11 cellular contexts compared by ENCODE assay signal in the genomic region with DNA sequence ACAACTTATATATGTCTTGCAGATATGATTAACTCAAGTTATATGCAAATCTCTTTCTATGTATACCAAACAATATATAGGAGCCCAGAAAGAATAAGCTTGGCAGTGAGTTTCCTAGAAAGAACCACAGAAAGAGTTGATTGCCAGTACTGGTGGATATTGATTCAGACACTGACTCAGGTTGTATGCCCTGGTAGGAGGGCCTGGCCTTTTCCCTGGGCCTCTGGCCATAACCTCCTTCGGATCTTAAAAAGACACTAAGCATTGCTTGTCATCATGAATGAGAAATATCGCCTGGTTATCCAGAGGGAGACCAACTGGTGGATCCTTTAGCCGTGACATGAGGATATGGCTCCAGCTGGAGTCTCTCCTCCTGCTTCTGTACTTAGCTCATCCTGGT.
"Had no signal": no experiment of that assay in that cellular context is flagged by ENCODE, and none has a peak within 500 bp of the region (broad histone marks: within the 10 kb centered on the region; RNA-seq: fewer than 3 reads in every experiment).

No MANE protein-coding gene starts in this region.

- H3K9me3 Mint-ChIP-seq: activated naive CD8-positive, alpha-beta T cell treated with anti-CD3 and anti-CD28 coated beads for 36 hours; stimulated activated naive CD8-positive, alpha-beta T cell treated with anti-CD3 and anti-CD28 coated beads, Interleukin-15, Interleukin-2, amounts not matched to agents 100 ng/mL and 50 ng/mL, for 24 hours had no signal

- H3K4me3 ChIP-seq: gastroesophageal sphincter, testis had no signal

- H3K27ac ChIP-seq: gastroesophageal sphincter, testis had no signal

- H3K9me3 ChIP-seq: gastroesophageal sphincter, testis had no signal

- H3K4me1 ChIP-seq: testis had no signal

- H3K27me3 Mint-ChIP-seq: stimulated activated naive CD8-positive, alpha-beta T cell treated with anti-CD3 and anti-CD28 coated beads, Interleukin-15, Interleukin-2, amounts not matched to agents 100 ng/mL and 50 ng/mL, for 24 hours had no signal

- ATAC-seq: gastroesophageal sphincter had no signal

- H3K4me1 Mint-ChIP-seq: activated naive CD8-positive, alpha-beta T cell treated with anti-CD3 and anti-CD28 coated beads for 36 hours had no signal

- H3K27me3 ChIP-seq: gastroesophageal sphincter, testis had no signal

- H3K36me3 Mint-ChIP-seq: activated naive CD8-positive, alpha-beta T cell treated with anti-CD3 and anti-CD28 coated beads for 36 hours had no signal

- DNase-seq: activated CD4-positive, alpha-beta T cell treated with anti-CD3 and anti-CD28 coated beads, Interleukin-2, amount 50 U/mL, for 48 hours; activated CD4-positive, CD25-positive, alpha-beta regulatory T cell treated with anti-CD3 and anti-CD28 coated beads, Interleukin-2, amount 50 U/mL, for 72 hours; activated gamma-delta T cell treated with Interleukin-2 at 50 U/mL for 16 hours; activated naive CD8-positive, alpha-beta T cell treated with anti-CD3 and anti-CD28 coated beads for 36 hours; activated T-cell treated with anti-CD3 and anti-CD28 coated beads, Interleukin-2, amount 50 U/mL, for 48 hours; occipital lobe; stimulated activated CD4-positive, alpha-beta T cell treated with anti-CD3 and anti-CD28 coated beads, Interleukin-12 subunit alpha, Interleukin-12 subunit beta, amount 100 ng/mL, for 4 hours; SW 1271 had no signal

- H3K4me3 Mint-ChIP-seq: activated naive CD8-positive, alpha-beta T cell treated with anti-CD3 and anti-CD28 coated beads for 36 hours; stimulated activated naive CD8-positive, alpha-beta T cell treated with anti-CD3 and anti-CD28 coated beads, Interleukin-15, Interleukin-2, amounts not matched to agents 100 ng/mL and 50 ng/mL, for 24 hours had no signal

- H3K27ac Mint-ChIP-seq: activated naive CD8-positive, alpha-beta T cell treated with anti-CD3 and anti-CD28 coated beads for 36 hours; stimulated activated naive CD8-positive, alpha-beta T cell treated with anti-CD3 and anti-CD28 coated beads, Interleukin-15, Interleukin-2, amounts not matched to agents 100 ng/mL and 50 ng/mL, for 24 hours had no signal

- H3K36me3 ChIP-seq: gastroesophageal sphincter had no signal
